Comparison of ENCODE assay signal across 26 cellular contexts in the genomic region with DNA sequence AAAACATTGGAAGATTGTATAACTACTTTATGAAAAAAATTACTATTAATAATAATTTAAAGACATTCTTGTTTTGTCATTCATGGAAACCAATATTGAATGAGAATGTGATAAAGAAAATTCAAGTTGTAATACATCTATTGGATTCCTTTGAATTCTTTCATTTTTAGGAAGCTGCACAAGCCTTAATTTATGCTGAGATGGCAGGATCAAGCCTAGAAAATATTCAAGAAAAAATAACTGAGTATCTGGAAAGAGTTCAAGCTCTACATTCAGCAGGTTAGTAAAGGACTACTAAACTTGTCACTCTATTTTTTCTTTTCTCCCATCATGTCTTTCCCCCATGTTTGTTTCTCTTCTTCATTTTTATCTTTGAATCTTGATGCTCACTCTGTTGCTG.
"Had no signal": no experiment of that assay in that cellular context is flagged by ENCODE, and none has a peak within 500 bp of the region (broad histone marks: within the 10 kb centered on the region; RNA-seq: fewer than 3 reads in every experiment).

No MANE protein-coding gene starts in this region.

- H3K27me3 Mint-ChIP-seq: naive thymus-derived CD8-positive, alpha-beta T cell had no signal

- H3K27ac Mint-ChIP-seq: nephron progenitor cell; stimulated activated effector memory CD8-positive, alpha-beta T cell treated with anti-CD3 and anti-CD28 coated beads, Interleukin-12 subunit alpha, Interleukin-12 subunit beta, amount 100 ng/mL, for 72 hours had no signal

- H3K9me3 Mint-ChIP-seq: naive thymus-derived CD8-positive, alpha-beta T cell; nephron progenitor cell; stimulated activated effector memory CD8-positive, alpha-beta T cell treated with anti-CD3 and anti-CD28 coated beads, Interleukin-12 subunit alpha, Interleukin-12 subunit beta, amount 100 ng/mL, for 72 hours had no signal

- ATAC-seq: heart right ventricle; left cardiac atrium; left lung; naive thymus-derived CD8-positive, alpha-beta T cell; stimulated activated effector memory CD8-positive, alpha-beta T cell treated with anti-CD3 and anti-CD28 coated beads, Interleukin-12 subunit alpha, Interleukin-12 subunit beta, amount 100 ng/mL, for 72 hours had no signal

- H3K4me3 Mint-ChIP-seq: nephron progenitor cell; stimulated activated effector memory CD8-positive, alpha-beta T cell treated with anti-CD3 and anti-CD28 coated beads, Interleukin-12 subunit alpha, Interleukin-12 subunit beta, amount 100 ng/mL, for 72 hours had no signal

- DNase-seq: dermis blood vessel endothelial cell; effector memory CD4-positive, alpha-beta T cell; erythroblast; esophagus squamous epithelium; foreskin melanocyte; glutamatergic neuron; heart right ventricle; hippocampal formation; left cardiac atrium; left lung; mesendoderm; midbrain; naive thymus-derived CD8-positive, alpha-beta T cell; nephron progenitor cell; nucleus accumbens; sigmoid colon; stimulated activated CD4-positive, alpha-beta T cell treated with anti-CD3 and anti-CD28 coated beads, Interleukin-2, amount 100 ng/mL, for 24 hours; stimulated activated CD4-positive, alpha-beta T cell treated with anti-CD3 and anti-CD28 coated beads, Interleukin-4, amount 100 ng/mL, for 24 hours; stimulated activated naive CD4-positive, alpha-beta T cell treated with Interleukin-2 at 50 U/mL for 16 hours; stomach; thyroid gland; trophoblast cell had no signal

- H3K9me3 ChIP-seq: esophagus squamous epithelium, heart right ventricle, left lung, prostate gland, right atrium auricular region, sigmoid colon, stomach, thyroid gland, vagina had no signal
